Comparison of ENCODE assay signal across 6 cellular contexts in the genomic region with DNA sequence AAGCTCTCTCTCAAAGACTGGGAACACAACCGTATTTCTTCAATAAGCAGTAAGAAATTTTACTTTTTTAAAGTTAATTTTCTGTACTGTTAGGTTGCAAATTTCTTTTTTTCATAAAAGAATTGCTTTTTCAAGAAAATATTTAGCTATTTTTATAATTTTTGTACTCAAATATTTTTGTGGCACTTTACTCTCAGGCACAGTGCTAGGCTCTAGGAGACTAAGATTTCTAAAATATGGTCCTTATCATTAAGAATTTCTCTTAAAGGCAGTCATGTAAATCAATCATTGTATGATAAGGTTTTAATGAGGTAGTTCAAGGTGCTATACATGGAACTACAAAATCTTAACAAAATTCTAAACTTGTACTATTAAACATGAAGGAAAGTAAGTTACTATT.
"Had no signal": no experiment of that assay in that cellular context is flagged by ENCODE, and none has a peak within 500 bp of the region (broad histone marks: within the 10 kb centered on the region; RNA-seq: fewer than 3 reads in every experiment).

No MANE protein-coding gene starts in this region.

- H3K27ac ChIP-seq: HL-60, KMS-11 had no signal

- H3K4me2 ChIP-seq: KMS-11 had no signal

- H3K9ac ChIP-seq: KMS-11 had no signal

- FAIRE-seq: HTR-8/SVneo had no signal

- DNase-seq: IMR-90, KBM-7, KG1 had no signal
